14 cellular contexts compared by ENCODE assay signal in genomic region chr18:59501876-59502221, GRCh38.
DNase-seq lines count a peak whose midpoint lies in the region; ATAC-seq, FAIRE-seq and TF ChIP-seq lines count a peak whose summit lies in the region.
"Had no signal": no experiment of that assay in that cellular context is flagged by ENCODE, and none has a peak within 500 bp of the region (broad histone marks: within the 10 kb centered on the region; RNA-seq: fewer than 3 reads in every experiment).

No MANE protein-coding gene starts in this region.

- H3K4me3 ChIP-seq in astrocyte (ENCODE audit: insufficient read depth, low read depth, low read length) (no peak overlapping the region), thymus (ENCODE audit: low read length) (no peak overlapping the region)

- WGBS in thymus: 86% methylated on average over 5 of the region's 5 CpGs

- peaks cover 18% of the 10 kb centered on the region for H3K27me3 Mint-ChIP-seq in astrocyte (ENCODE audit: low read depth, unreplicated experiment)

- peak overlapping the region; percentile 35 for H3K9ac ChIP-seq in astrocyte (ENCODE audit: low read length)

- H3K9me3 ChIP-seq in astrocyte (ENCODE audit: insufficient read depth, low read depth, low read length): no peaks in the 10 kb centered on the region
- no peaks in the 10 kb centered on the region for H3K9me3 ChIP-seq in thymus (ENCODE audit: control insufficient read depth)

- ATAC-seq in HG03159 (IDR thresholded peaks at IDR 0.05; ENCODE audit: unreplicated experiment): no peak
- ATAC-seq in GM21825 (IDR thresholded peaks at IDR 0.05; ENCODE audit: unreplicated experiment): no peak
- ATAC-seq: naive thymus-derived CD4-positive, alpha-beta T cell had no signal

- H3K4me1 ChIP-seq in astrocyte (ENCODE audit: insufficient read depth, low read length) (peaks cover 24% of the 10 kb centered on the region), thymus (ENCODE audit: control insufficient read depth, insufficient read depth, low read length) (no peaks in the 10 kb centered on the region)

- peaks cover 2% of the 10 kb centered on the region for H3K36me3 Mint-ChIP-seq in astrocyte (ENCODE audit: low read depth, unreplicated experiment)
- H3K36me3 Mint-ChIP-seq: activated naive CD8-positive, alpha-beta T cell treated with anti-CD3 and anti-CD28 coated beads, Interleukin-2, amount 10 ng/mL, durations not matched to agents 7 days and 5 days; immature natural killer cell had no signal

- H2AFZ ChIP-seq in astrocyte (ENCODE audit: low read depth, low read length): no peak overlapping the region

- H3K36me3 ChIP-seq in astrocyte (ENCODE audit: insufficient read depth, low read length) (no peaks in the 10 kb centered on the region), thymus (ENCODE audit: control insufficient read depth, insufficient read depth) (no peaks in the 10 kb centered on the region)

- H4K20me1 ChIP-seq in astrocyte (ENCODE audit: insufficient read depth, low read length): peaks cover 7% of the 10 kb centered on the region

- FAIRE-seq in HTR-8/SVneo (lab: Jason Lieb, UNC) (peak; percentile 48), astrocyte (lab: Jason Lieb, UNC) (no peak)
- FAIRE-seq: colon, GM18507 had no signal

- no peak for TF ChIP-seq CTCF in astrocyte (IDR thresholded peaks at IDR 0.05; ENCODE audit: insufficient read depth, low read depth, low read length)

- H3K27me3 ChIP-seq in astrocyte (ENCODE audit: insufficient read depth, low read length): no peaks in the 10 kb centered on the region
- H3K27me3 ChIP-seq in thymus (ENCODE audit: control insufficient read depth, insufficient read depth): no peaks in the 10 kb centered on the region

- no peaks in the 10 kb centered on the region for H3K79me2 ChIP-seq in astrocyte (ENCODE audit: insufficient read depth, low read length)

- peak overlapping the region; percentile 72 for H3K4me2 ChIP-seq in astrocyte (ENCODE audit: low read length)

- no peak overlapping the region for H3K27ac Mint-ChIP-seq in astrocyte (ENCODE audit: unreplicated experiment)
- H3K27ac Mint-ChIP-seq: activated B cell treated with CpG ODN at 0.5 μM for 24 hours; activated naive CD8-positive, alpha-beta T cell treated with anti-CD3 and anti-CD28 coated beads, Interleukin-2, amount 10 ng/mL, durations not matched to agents 7 days and 5 days; immature natural killer cell; naive thymus-derived CD4-positive, alpha-beta T cell had no signal

- H3K27ac ChIP-seq in astrocyte (ENCODE audit: low read depth, low read length): peak overlapping the region; percentile 50
- peak overlapping the region; percentile 55 for H3K27ac ChIP-seq in thymus (ENCODE audit: low read depth)

- peaks cover 4% of the 10 kb centered on the region for H3K9me3 Mint-ChIP-seq in astrocyte (ENCODE audit: unreplicated experiment)

- H3K4me3 Mint-ChIP-seq in astrocyte (ENCODE audit: unreplicated experiment): no peak overlapping the region
- H3K4me3 Mint-ChIP-seq: activated B cell treated with CpG ODN at 0.5 μM for 24 hours; activated naive CD8-positive, alpha-beta T cell treated with anti-CD3 and anti-CD28 coated beads, Interleukin-2, amount 10 ng/mL, durations not matched to agents 7 days and 5 days; immature natural killer cell; naive thymus-derived CD4-positive, alpha-beta T cell had no signal

- H3K4me1 Mint-ChIP-seq in astrocyte (ENCODE audit: low read depth, unreplicated experiment): peaks cover 4% of the 10 kb centered on the region
- H3K4me1 Mint-ChIP-seq: activated B cell treated with CpG ODN at 0.5 μM for 24 hours; activated naive CD8-positive, alpha-beta T cell treated with anti-CD3 and anti-CD28 coated beads, Interleukin-2, amount 10 ng/mL, durations not matched to agents 7 days and 5 days; immature natural killer cell; naive thymus-derived CD4-positive, alpha-beta T cell had no signal

- DNase-seq in HTR-8/SVneo (ENCODE audit: insufficient read length, low spot score) (no peak), astrocyte (ENCODE audit: low read depth) (peak; percentile 30), kidney tubule cell (ENCODE audit: low spot score) (peak; percentile 14)
- DNase-seq in stimulated activated CD8-positive, alpha-beta memory T cell treated with anti-CD3 and anti-CD28 coated beads, Interleukin-4, amount 100 ng/mL, for 48 hours: no peak
- DNase-seq: activated B cell treated with CpG ODN at 0.5 μM for 24 hours; activated naive CD8-positive, alpha-beta T cell treated with anti-CD3 and anti-CD28 coated beads, Interleukin-2, amount 10 ng/mL, durations not matched to agents 7 days and 5 days; GDM1; immature natural killer cell; naive thymus-derived CD4-positive, alpha-beta T cell had no signal

Comparison
In these comparisons a context has a peak if more than half of its experiments do, and no peak if none do; other contexts are left out.
1. DNase-seq: peak in astrocyte (single experiment) and kidney tubule cell (single experiment); none in HTR-8/SVneo (single experiment) and stimulated activated CD8-positive, alpha-beta memory T cell treated with anti-CD3 and anti-CD28 coated beads, Interleukin-4, amount 100 ng/mL, for 48 hours (single experiment).